In the genomic region with DNA sequence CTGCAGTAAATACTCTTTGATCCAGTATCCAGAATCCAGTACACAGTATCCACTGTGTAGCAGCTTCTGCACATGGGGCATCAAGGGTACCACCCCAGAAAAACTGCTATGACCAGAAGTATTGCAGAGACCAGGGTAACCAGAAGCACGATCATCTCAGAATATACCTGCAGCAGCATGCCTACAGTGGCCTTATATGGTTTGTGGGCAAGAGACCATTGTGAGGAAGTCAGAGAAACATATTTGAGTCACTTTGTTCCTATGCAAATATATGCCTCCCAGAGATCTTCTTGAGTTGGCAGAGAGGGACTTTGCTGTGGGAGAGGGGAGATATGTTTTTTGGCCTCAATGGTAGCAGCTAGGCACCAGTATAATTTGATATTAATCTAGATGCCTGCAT, we compare ENCODE assay signal across 23 cellular contexts.
"Had no signal": no experiment of that assay in that cellular context is flagged by ENCODE, and none has a peak within 500 bp of the region (broad histone marks: within the 10 kb centered on the region; RNA-seq: fewer than 3 reads in every experiment).

No MANE protein-coding gene starts in this region.

- DNase-seq: Kasumi-1, MM.1S, NCI-H1092 treated with DMSO at 0.1 percent for 48 hours, NCI-H1436, NCI-H187, NCI-H2029, NCI-H2081 treated with DMSO at 0.1 percent for 48 hours, NCI-H2171, NCI-H226, NCI-H446, NCI-H510A, NCI-H524 treated with DMSO at 0.1 percent for 48 hours, NCI-H69, NCI-H774, SHP77 treated with DMSO at 0.1 percent for 48 hours, SJCRH30 had no signal

- FAIRE-seq: HTR-8/SVneo, K562 had no signal

- H3K27me3 ChIP-seq: SJCRH30 had no signal

- ATAC-seq: K562, Panc1, Right ventricle myocardium inferior, SK-N-SH treated with all-trans-retinoic acid at 6 μM for 48 hours had no signal

- H3K4me1 ChIP-seq: SJCRH30 had no signal

- H3K9me3 ChIP-seq: SJCRH30 had no signal

- H3K36me3 ChIP-seq: SJCRH30 had no signal

- H3K27ac ChIP-seq: KMS-11, RWPE1, SJCRH30 had no signal

- H3K4me2 ChIP-seq: KMS-11 had no signal

- H3K9ac ChIP-seq: KMS-11 had no signal

- H3K4me3 ChIP-seq: K562, SJCRH30 had no signal
